In the genomic region with DNA sequence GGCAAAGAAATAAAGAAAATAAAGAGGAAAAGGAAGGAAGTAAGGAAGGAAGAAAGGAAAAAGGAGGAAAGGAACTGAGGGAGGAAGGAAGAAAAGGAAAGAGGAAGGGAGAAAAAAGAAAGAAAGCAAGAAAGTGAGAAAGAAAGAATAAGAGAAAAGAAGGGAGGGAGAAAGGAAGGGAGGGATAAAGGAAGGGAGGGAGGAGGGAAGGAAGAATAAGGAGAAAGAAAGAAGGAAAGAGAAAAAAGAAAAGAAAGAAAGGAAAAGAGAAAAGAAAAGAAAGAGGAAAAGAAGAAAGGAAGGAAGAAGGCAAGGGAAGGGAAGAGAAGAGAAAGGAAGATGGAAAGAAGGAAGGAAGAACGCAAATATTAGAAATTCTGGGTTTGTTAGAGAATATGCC, we compare ENCODE assay signal across 3 cellular contexts.
DNase-seq lines count a peak whose midpoint lies in the region; ATAC-seq, FAIRE-seq and TF ChIP-seq lines count a peak whose summit lies in the region.
"Not testable (repeated sequence)": the region's sequence is repeated elsewhere in the genome, so short reads cannot be mapped to it uniquely, and the experiment has no call there.

No MANE protein-coding gene starts in this region.

- H3K36me3 Mint-ChIP-seq in activated CD8-positive, alpha-beta T cell treated with anti-CD3 and anti-CD28 coated beads for 36 hours (ENCODE audit: low read depth): not testable (repeated sequence)

- H3K27me3 Mint-ChIP-seq in activated CD8-positive, alpha-beta T cell treated with anti-CD3 and anti-CD28 coated beads for 36 hours: not testable (repeated sequence)

- H3K9me3 ChIP-seq in HEK293 (ENCODE audit: control insufficient read depth, insufficient read depth, low read depth, low read length); K562 (replicated peaks; ENCODE audit: control insufficient read depth, insufficient read depth, low read depth, low read length): not testable (repeated sequence)

- TF ChIP-seq CTCF in HEK293 (tag by site-specific recombination; IDR thresholded peaks at IDR 0.05); K562 (IDR thresholded peaks at IDR 0.05 in 2 of 3, conservative IDR thresholded peaks at IDR 0.05 in 1 of 3; ENCODE audit: insufficient read depth in 2 of 3, low read depth in 1 of 3, low read length in 3 of 3): not testable (repeated sequence)
- TF ChIP-seq CTCF in activated CD8-positive, alpha-beta T cell treated with anti-CD3 and anti-CD28 coated beads for 36 hours (IDR thresholded peaks at IDR 0.05): peak; percentile 30

- CTCF ChIA-PET in HEK293 (lab: Yijun Ruan, JAX); activated CD8-positive, alpha-beta T cell treated with anti-CD3 and anti-CD28 coated beads for 36 hours (lab: Charles Lee); K562 (lab: Yijun Ruan, JAX; ENCODE audit: low intra/inter-chr PET ratio): not testable (repeated sequence)

- H3K9ac ChIP-seq in K562 (ENCODE audit: insufficient read depth in 1 of 2, low read depth in 2 of 2, low read length in 2 of 2): not testable (repeated sequence)

- BruUV-seq in K562 (replicated peaks; lab: Mats Ljungman, UMichigan): not testable (repeated sequence)

- not testable (repeated sequence) for H3K36me3 ChIP-seq in HEK293 (ENCODE audit: control insufficient read depth in 2 of 2, insufficient read depth in 1 of 2, low read length in 2 of 2); K562 (ENCODE audit: control insufficient read depth, insufficient read depth, low read length)

- POLR2A ChIA-PET in HEK293 (lab: Yijun Ruan, JAX); activated CD8-positive, alpha-beta T cell treated with anti-CD3 and anti-CD28 coated beads for 36 hours (lab: Charles Lee); K562 (lab: Yijun Ruan, JAX): not testable (repeated sequence)

- H4K20me1 ChIP-seq in K562 (replicated peaks; ENCODE audit: control insufficient read depth, insufficient read depth, low read length): not testable (repeated sequence)

- H3K4me1 Mint-ChIP-seq in activated CD8-positive, alpha-beta T cell treated with anti-CD3 and anti-CD28 coated beads for 36 hours (ENCODE audit: low read depth): not testable (repeated sequence)

- not testable (repeated sequence) for ATAC-seq in activated CD8-positive, alpha-beta T cell treated with anti-CD3 and anti-CD28 coated beads for 36 hours; K562

- not testable (repeated sequence) for H3K4me2 ChIP-seq in K562 (ENCODE audit: insufficient read depth, low read length)

- H3K79me2 ChIP-seq in K562 (ENCODE audit: control insufficient read depth, insufficient read depth, low read length): not testable (repeated sequence)

- not testable (repeated sequence) for H3K27ac ChIP-seq in HEK293 (ENCODE audit: extremely low read depth, low read depth, low read length); K562 (ENCODE audit: extremely low read depth, low read depth, low read length)

- FAIRE-seq in K562 (lab: Jason Lieb, UNC): not testable (repeated sequence)

- not testable (repeated sequence) for H3K27ac Mint-ChIP-seq in activated CD8-positive, alpha-beta T cell treated with anti-CD3 and anti-CD28 coated beads for 36 hours

- H3K9me3 Mint-ChIP-seq in activated CD8-positive, alpha-beta T cell treated with anti-CD3 and anti-CD28 coated beads for 36 hours: peaks cover 10% of the 10 kb centered on the region

- in situ Hi-C loops in K562 (cut with MboI): not testable (repeated sequence)

- WGBS in K562 (ENCODE audit: insufficient coverage, low coverage, missing lambda C conversion rate): 0% methylated on average over 1 of the region's 1 CpG

- DNase-seq in activated CD8-positive, alpha-beta T cell treated with anti-CD3 and anti-CD28 coated beads for 36 hours; K562 (ENCODE audit: extremely low read depth in 1 of 4, low spot score in 3 of 4): not testable (repeated sequence)

- not testable (repeated sequence) for TF ChIP-seq RAD21 in K562 (CRISPR knock-in tag; conservative IDR thresholded peaks at IDR 0.05 in 1 of 2, IDR thresholded peaks at IDR 0.05 in 1 of 2)

- TF ChIP-seq POLR2A in K562 (conservative IDR thresholded peaks at IDR 0.05): not testable (repeated sequence)

- not testable (repeated sequence) for TF ChIP-seq EP300 in K562 (IDR thresholded peaks at IDR 0.05; ENCODE audit: low read length)

- H3K4me3 Mint-ChIP-seq in activated CD8-positive, alpha-beta T cell treated with anti-CD3 and anti-CD28 coated beads for 36 hours: not testable (repeated sequence)

- not testable (repeated sequence) for H3K27me3 ChIP-seq in K562 (ENCODE audit: control insufficient read depth in 2 of 2, insufficient read depth in 2 of 2, low read length in 2 of 2)

- H3K4me3 ChIP-seq in HEK293 (ENCODE audit: low read depth, low read length); K562: not testable (repeated sequence)

- not testable (repeated sequence) for H2AFZ ChIP-seq in K562 (ENCODE audit: low read depth, low read length)

- intact Hi-C loops in activated CD8-positive, alpha-beta T cell treated with anti-CD3 and anti-CD28 coated beads for 36 hours (cut with micrococcal nuclease); K562 (cut with micrococcal nuclease): not testable (repeated sequence)

- H3K4me1 ChIP-seq in HEK293 (ENCODE audit: control insufficient read depth, insufficient read depth, low read length); K562 (replicated peaks in 1 of 2; ENCODE audit: control insufficient read depth in 2 of 2, insufficient read depth in 2 of 2, low read length in 2 of 2): not testable (repeated sequence)

- not testable (repeated sequence) for H3K9me1 ChIP-seq in K562 (ENCODE audit: control insufficient read depth, insufficient read depth, low read length)

TF ChIP-seq in HEK293, 187 proteins besides CTCF, POLR2A, EP300 and RAD21:
- TF ChIP-seq PRDM1 (tag by site-specific recombination; IDR thresholded peaks at IDR 0.05): 0 out of 2 replicates have a peak, but pooled peaks have one; percentile 27

TF ChIP-seq in K562, 482 proteins besides CTCF, POLR2A, EP300 and RAD21:
- TF ChIP-seq ZNF512 (tag; IDR thresholded peaks at IDR 0.05) (peak; percentile 97), ELF4 (CRISPR knock-in tag; IDR thresholded peaks at IDR 0.05) (0 out of 2 replicates have a peak, but pooled peaks have one; percentile 4)
